17 cellular contexts compared by ENCODE assay signal in genomic region chr7:77444123-77444522, GRCh38. TPM values are rescaled to one million over a fixed set of nuclear protein-coding genes. Genes with fewer than 3 reads are reported as not detected.
A peak's percentile ranks its signal among the peaks of the same experiment; 100 is the strongest.
DNase-seq lines count a peak whose midpoint lies in the region; ATAC-seq and TF ChIP-seq lines count a peak whose summit lies in the region.
"Had no signal": no experiment of that assay in that cellular context is flagged by ENCODE, and none has a peak within 500 bp of the region (broad histone marks: within the 10 kb centered on the region; RNA-seq: fewer than 3 reads in every experiment).

No MANE protein-coding gene starts in this region.

- H3K4me1 ChIP-seq in lower lobe of right lung (peaks cover 6% of the 10 kb centered on the region), PC-3 (ENCODE audit: insufficient read depth, low read length) (peaks cover 42% of the 10 kb centered on the region)

- no peak overlapping the region for H3K4me2 ChIP-seq in PC-3 (ENCODE audit: low read length)

- peak; percentile 86 for ATAC-seq in lower lobe of right lung
- no peak for ATAC-seq in PC-3
- ATAC-seq: activated CD4-positive, alpha-beta T cell treated with anti-CD3 and anti-CD28 coated beads for 36 hours; activated naive CD4-positive, alpha-beta T cell treated with anti-CD3 and anti-CD28 coated beads, Interleukin-2, amount 50 U/mL, for 72 hours; Right ventricle myocardium inferior had no signal

- H3K4me3 ChIP-seq in astrocyte of the spinal cord (ENCODE audit: low read depth, low read length): no peak overlapping the region
- no peak overlapping the region for H3K4me3 ChIP-seq in lower lobe of right lung
- H3K4me3 ChIP-seq in PC-3 (ENCODE audit: low read length): no peak overlapping the region

- no peaks in the 10 kb centered on the region for H3K36me3 ChIP-seq in lower lobe of right lung
- H3K36me3 ChIP-seq in PC-3 (ENCODE audit: low read depth, low read length): no peaks in the 10 kb centered on the region

- intact Hi-C loops in lower lobe of right lung (cut with DNase I): no loop called here
- intact Hi-C loops in PC-3 (cut with micrococcal nuclease): no loop called here

- DNase-seq in NCI-H1417 (lab: John Stamatoyannopoulos, UW): peak in 2 of 3 experiments; percentile 11 to 32
- no peak for DNase-seq in NCI-H1417 treated with DMSO at 0.1 percent for 48 hours (lab: John Stamatoyannopoulos, UW)
- peak; percentile 55 for DNase-seq in astrocyte of the spinal cord (ENCODE audit: low read depth, low spot score)
- DNase-seq in lower lobe of right lung: no peak
- DNase-seq in substantia nigra (lab: John Stamatoyannopoulos, UW): no peak
- no peak for DNase-seq in activated CD4-positive, alpha-beta T cell treated with anti-CD3 and anti-CD28 coated beads, Interleukin-2, amount 50 U/mL, for 1 hour
- no peak for DNase-seq in PC-3
- DNase-seq in NCI-H2081 treated with DMSO at 0.1 percent for 48 hours (lab: John Stamatoyannopoulos, UW): no peak
- DNase-seq: activated CD4-positive, alpha-beta T cell treated with anti-CD3 and anti-CD28 coated beads for 36 hours; CD4-positive, alpha-beta T cell; DND-41; KG1; NCI-H526 treated with DMSO at 0.1 percent for 48 hours; stimulated activated CD4-positive, alpha-beta T cell treated with anti-CD3 and anti-CD28 coated beads, Interleukin-4, amount 100 ng/mL, for 24 hours had no signal

- no TSS peak for BruUV-seq in PC-3 (replicated peaks; lab: Mats Ljungman, UMichigan)

- POLR2A ChIA-PET in PC-3 (lab: Charles Lee; ENCODE audit: unreplicated experiment): interaction anchor here (0.6 to 1.0 kb wide), 2 partner anchors 11 to 18 kb away, joined by 4 to 27 read pairs; no protein-coding TSS in a partner anchor

- TF ChIP-seq CTCF in astrocyte of the spinal cord (IDR thresholded peaks at IDR 0.05; ENCODE audit: low read depth, low read length): no peak
- no peak for TF ChIP-seq CTCF in lower lobe of right lung (IDR thresholded peaks at IDR 0.05)
- TF ChIP-seq CTCF in PC-3 (conservative IDR thresholded peaks at IDR 0.05; ENCODE audit: low read depth, low read length): no peak

- no peak overlapping the region for H2AFZ ChIP-seq in PC-3 (ENCODE audit: low read length)

- in situ Hi-C loops in astrocyte of the spinal cord (cut with HindIII; ENCODE audit: low sequenced_read_pairs): no loop called here

- H3K9me2 ChIP-seq in PC-3 (replicated peaks; ENCODE audit: low read length): no peaks in the 10 kb centered on the region

- no peaks in the 10 kb centered on the region for H3K79me2 ChIP-seq in PC-3 (ENCODE audit: low read length)

- H3K9me3 ChIP-seq in lower lobe of right lung (no peaks in the 10 kb centered on the region), PC-3 (ENCODE audit: low read length) (no peaks in the 10 kb centered on the region)

- no peak overlapping the region for H3K9ac ChIP-seq in PC-3 (ENCODE audit: low read length)

- H3K27me3 ChIP-seq in lower lobe of right lung (ENCODE audit: low read depth) (no peaks in the 10 kb centered on the region), PC-3 (ENCODE audit: low read length) (no peaks in the 10 kb centered on the region)

- no peaks in the 10 kb centered on the region for H4K20me1 ChIP-seq in PC-3 (ENCODE audit: low read length)

- no peak overlapping the region for H3K27ac ChIP-seq in lower lobe of right lung
- H3K27ac ChIP-seq in substantia nigra (ENCODE audit: low read depth, low read length, poor library complexity, severe bottlenecking): peak overlapping the region; percentile 18
- H3K27ac ChIP-seq in PC-3 (ENCODE audit: low read length): no peak overlapping the region
- H3K27ac ChIP-seq: 22Rv1 had no signal

- H3F3A ChIP-seq in PC-3 (ENCODE audit: low read length, unreplicated experiment): peaks cover 4% of the 10 kb centered on the region

- CTCF ChIA-PET in PC-3 (lab: Charles Lee): interaction anchor here (0.6 kb wide), 1 partner anchor 27 kb away, joined by 16 read pairs; no protein-coding TSS in a partner anchor

RNA-seq across cellular contexts. Expression of gene GSAP, which starts 28.0 kb away (rescaled TPM):
- total RNA-seq in lower lobe of right lung (80.0 TPM), PC-3 (2014; rRNA removed) (2.5 and 6.5 TPM in 2 replicates)

Comparison
In these comparisons a context has a peak if more than half of its experiments do, and no peak if none do; other contexts are left out.
1. DNase-seq: peak in NCI-H1417 (2 of 3) and astrocyte of the spinal cord (single experiment); none in NCI-H1417 treated with DMSO at 0.1 percent for 48 hours (single experiment), lower lobe of right lung (single experiment), substantia nigra (0 of 49), activated CD4-positive, alpha-beta T cell treated with anti-CD3 and anti-CD28 coated beads, Interleukin-2, amount 50 U/mL, for 1 hour (single experiment), PC-3 (single experiment) and NCI-H2081 treated with DMSO at 0.1 percent for 48 hours (single experiment).
2. RNA of gene GSAP, which starts 28.0 kb away (total RNA-seq): 80.0 TPM in lower lobe of right lung (single experiment); 2.5 to 6.5 TPM in PC-3; every median in the first group is over 10 times any median in the second.